ENCODE assay signal across 1 cellular context in genomic region chr19:1098177-1099051, GRCh38.
TF ChIP-seq lines count a peak whose summit lies in the region.

No MANE protein-coding gene starts in this region.

TF ChIP-seq in HepG2, 621 proteins besides CTCF, POLR2A, EP300 and RAD21 (continued from another document and continues in another):
- TF ChIP-seq ZBTB49 (CRISPR knock-in tag; IDR thresholded peaks at IDR 0.05; ENCODE audit: borderline replicate concordance) (no peak), STAT5B (CRISPR knock-in tag; IDR thresholded peaks at IDR 0.05) (no peak), CEBPB (IDR thresholded peaks at IDR 0.05; ENCODE audit: borderline replicate concordance, low read depth, low read length) (no peak), ZFAT (CRISPR knock-in tag; conservative IDR thresholded peaks at IDR 0.05) (no peak), TCF7L2 (IDR thresholded peaks at IDR 0.05; ENCODE audit: low read depth, low read length) (no peak), AHR (CRISPR knock-in tag; IDR thresholded peaks at IDR 0.05) (peak; percentile 3; the same call in 1 of the 2 replicates), MEF2D (CRISPR knock-in tag; IDR thresholded peaks at IDR 0.05) (peak; percentile 73; the same call in 1 of the 2 replicates), KAT7 (CRISPR knock-in tag; IDR thresholded peaks at IDR 0.05; ENCODE audit: borderline replicate concordance) (no peak; the same call in 1 of the 2 replicates), KDM5A (IDR thresholded peaks at IDR 0.05; ENCODE audit: borderline replicate concordance, low read length) (no peak), RBM39 (IDR thresholded peaks at IDR 0.05; ENCODE audit: low read depth, low read length, poor library complexity, severe bottlenecking) (no peak), MBD4 (IDR thresholded peaks at IDR 0.05; ENCODE audit: borderline replicate concordance, low read length) (no peak), CHD4 (IDR thresholded peaks at IDR 0.05; ENCODE audit: borderline replicate concordance, low read length) (0 out of 2 replicates have a peak, but pooled peaks have one; percentile 14), ZSCAN29 (CRISPR knock-in tag; conservative IDR thresholded peaks at IDR 0.05) (peak; percentile 83; the same call in 1 of the 2 replicates), ZNF367 (CRISPR knock-in tag; IDR thresholded peaks at IDR 0.05; ENCODE audit: borderline replicate concordance) (no peak), NFE2L1 (CRISPR knock-in tag; IDR thresholded peaks at IDR 0.05; ENCODE audit: borderline replicate concordance) (no peak), KMT2B (CRISPR knock-in tag; IDR thresholded peaks at IDR 0.05) (no peak), ZNF510 (CRISPR knock-in tag; IDR thresholded peaks at IDR 0.05; ENCODE audit: low read depth) (0 out of 2 replicates have a peak, but pooled peaks have one; percentile 25), ZNF225 (CRISPR knock-in tag; IDR thresholded peaks at IDR 0.05) (no peak), ZNF446 (CRISPR knock-in tag; IDR thresholded peaks at IDR 0.05) (0 out of 2 replicates have a peak, but pooled peaks have one; percentile 42), MEIS2 (CRISPR knock-in tag; IDR thresholded peaks at IDR 0.05) (no peak), CHD2 (IDR thresholded peaks at IDR 0.05; ENCODE audit: low read depth, low read length) (no peak), PREB (CRISPR knock-in tag; IDR thresholded peaks at IDR 0.05) (no peak), SYNCRIP (IDR thresholded peaks at IDR 0.05; ENCODE audit: insufficient read depth, low read depth, low read length) (no peak), KAT8 (CRISPR knock-in tag; IDR thresholded peaks at IDR 0.05) (no peak), FOXJ3 (CRISPR knock-in tag; IDR thresholded peaks at IDR 0.05; ENCODE audit: borderline replicate concordance) (no peak), ZNF552 (CRISPR knock-in tag; IDR thresholded peaks at IDR 0.05; ENCODE audit: borderline replicate concordance) (0 out of 2 replicates have a peak, but pooled peaks have one; percentile 44), ZNF616 (CRISPR knock-in tag; IDR thresholded peaks at IDR 0.05; ENCODE audit: low read depth) (peak; percentile 45; the same call in 1 of the 2 replicates), SRSF9 (IDR thresholded peaks at IDR 0.05; ENCODE audit: borderline replicate concordance, insufficient read depth, low read depth, low read length, poor library complexity, severe bottlenecking) (no peak), ZBTB7B (CRISPR knock-in tag; IDR thresholded peaks at IDR 0.05) (peak; percentile 12; the same call in 1 of the 2 replicates), CBX2 (IDR thresholded peaks at IDR 0.05; ENCODE audit: low read depth, low read length) (no peak), CBX2 (CRISPR knock-in tag; IDR thresholded peaks at IDR 0.05; ENCODE audit: low read depth) (no peak), ATF2 (CRISPR knock-in tag; IDR thresholded peaks at IDR 0.05) (no peak), PRDM15 (CRISPR knock-in tag; IDR thresholded peaks at IDR 0.05) (peak; percentile 63; the same call in 1 of the 2 replicates), ZNF691 (CRISPR knock-in tag; IDR thresholded peaks at IDR 0.05; ENCODE audit: borderline replicate concordance, low read depth) (peak; percentile 82), ZSCAN25 (CRISPR knock-in tag; IDR thresholded peaks at IDR 0.05) (peak; percentile 98), ERF (CRISPR knock-in tag; IDR thresholded peaks at IDR 0.05) (no peak), HIVEP1 (CRISPR knock-in tag; IDR thresholded peaks at IDR 0.05) (no peak), ZNF878 (CRISPR knock-in tag; IDR thresholded peaks at IDR 0.05) (no peak; the same call in 1 of the 2 replicates), ZNF883 (CRISPR knock-in tag; IDR thresholded peaks at IDR 0.05; ENCODE audit: not compliant biosample characterization) (peak; percentile 20), RBAK (CRISPR knock-in tag; IDR thresholded peaks at IDR 0.05) (no peak; the same call in 1 of the 2 replicates), ZFP82 (CRISPR knock-in tag; IDR thresholded peaks at IDR 0.05; ENCODE audit: borderline replicate concordance) (no peak; the same call in 1 of the 2 replicates), ZBTB4 (CRISPR knock-in tag; IDR thresholded peaks at IDR 0.05; ENCODE audit: borderline replicate concordance) (0 out of 2 replicates have a peak, but pooled peaks have one; percentile 31), ZFP91 (CRISPR knock-in tag; IDR thresholded peaks at IDR 0.05; ENCODE audit: borderline replicate concordance) (peak; percentile 79; the same call in 1 of the 2 replicates), ZNF614 (CRISPR knock-in tag; IDR thresholded peaks at IDR 0.05; ENCODE audit: borderline replicate concordance) (no peak), KDM2A (CRISPR knock-in tag; IDR thresholded peaks at IDR 0.05; ENCODE audit: borderline replicate concordance, low read depth) (no peak), ZNF574 (CRISPR knock-in tag; IDR thresholded peaks at IDR 0.05) (no peak; the same call in 1 of the 2 replicates), ZNF607 (CRISPR knock-in tag; IDR thresholded peaks at IDR 0.05; ENCODE audit: borderline replicate concordance) (peak; percentile 65), ZC3H4 (CRISPR knock-in tag; IDR thresholded peaks at IDR 0.05; ENCODE audit: borderline replicate concordance) (no peak)
